ENCODE assay signal across 10 cellular contexts in the genomic region with DNA sequence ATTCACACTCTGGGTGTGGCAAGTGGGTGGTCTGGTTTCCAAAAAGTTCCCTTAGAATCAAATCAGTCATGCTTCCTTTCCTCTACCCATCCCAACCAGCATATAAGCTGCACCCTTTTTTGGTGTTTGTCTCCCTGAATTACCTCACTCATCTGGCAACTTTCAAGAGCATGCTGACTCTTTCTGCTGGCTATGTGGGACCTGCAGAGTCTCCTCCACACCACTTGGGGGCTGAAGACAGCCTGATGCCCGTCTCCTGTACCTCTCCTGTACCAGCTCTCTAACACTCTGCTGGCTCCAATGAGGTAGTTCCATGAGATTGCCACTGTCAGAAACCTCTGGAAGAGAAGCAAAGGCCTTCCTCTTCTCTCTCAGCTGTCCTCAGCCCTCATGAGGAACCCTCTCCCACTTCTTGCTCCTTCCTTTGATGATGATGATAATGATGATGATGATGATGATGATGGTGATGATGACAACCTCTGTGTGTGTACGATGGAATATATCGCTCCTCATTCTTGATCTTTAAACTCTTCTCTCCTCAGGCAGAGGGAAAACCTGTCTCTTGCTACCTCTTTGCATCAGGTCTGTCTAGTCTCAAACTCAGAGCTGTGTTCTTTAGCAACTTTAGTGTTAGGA.
DNase-seq lines count a peak whose midpoint lies in the region; ATAC-seq and TF ChIP-seq lines count a peak whose summit lies in the region.
"Had no signal": no experiment of that assay in that cellular context is flagged by ENCODE, and none has a peak within 500 bp of the region (broad histone marks: within the 10 kb centered on the region; RNA-seq: fewer than 3 reads in every experiment).

No MANE protein-coding gene starts in this region.

- peak; percentile 56 for TF ChIP-seq CTCF in GM12873 (IDR thresholded peaks at IDR 0.05; ENCODE audit: insufficient read depth, low read depth, low read length, missing control alignments)
- TF ChIP-seq CTCF in WERI-Rb-1 (IDR thresholded peaks at IDR 0.05; ENCODE audit: low read depth, low read length): peak; percentile 47

- H3K27me3 ChIP-seq in WERI-Rb-1 (ENCODE audit: insufficient read depth, low read depth, severe bottlenecking): peaks cover 7% of the 10 kb centered on the region

- peaks cover 3% of the 10 kb centered on the region for H3K9me3 Mint-ChIP-seq in memory B cell

- H3K4me3 Mint-ChIP-seq in memory B cell (no peak overlapping the region), T-helper 17 cell (no peak overlapping the region)

- no peak overlapping the region for H3K4me3 ChIP-seq in WERI-Rb-1 (ENCODE audit: low read depth, low read length)

- H3K9me3 ChIP-seq in WERI-Rb-1 (ENCODE audit: severe bottlenecking) (no peaks in the 10 kb centered on the region), T-helper 17 cell (ENCODE audit: control insufficient read depth, low read length, poor library complexity, severe bottlenecking) (no peaks in the 10 kb centered on the region)

- no peak overlapping the region for H3K27ac Mint-ChIP-seq in memory B cell
- no peak overlapping the region for H3K27ac Mint-ChIP-seq in T-helper 17 cell

- no peaks in the 10 kb centered on the region for H3K36me3 ChIP-seq in WERI-Rb-1

- H3K4me1 Mint-ChIP-seq in memory B cell (peaks cover 2% of the 10 kb centered on the region), T-helper 17 cell (no peaks in the 10 kb centered on the region)

- peaks cover 4% of the 10 kb centered on the region for H3K36me3 Mint-ChIP-seq in memory B cell
- H3K36me3 Mint-ChIP-seq in T-helper 17 cell (ENCODE audit: low read depth): no peaks in the 10 kb centered on the region

- ATAC-seq in memory B cell (ENCODE audit: low read depth): peak; percentile 42
- ATAC-seq in GM21717 (IDR thresholded peaks at IDR 0.05; ENCODE audit: unreplicated experiment): no peak
- no peak for ATAC-seq in T-helper 17 cell

- no peak overlapping the region for H3K27ac ChIP-seq in WERI-Rb-1

- peaks cover 11% of the 10 kb centered on the region for H3K27me3 Mint-ChIP-seq in memory B cell
- H3K27me3 Mint-ChIP-seq in T-helper 17 cell: peaks cover 6% of the 10 kb centered on the region

- peak; percentile 25 for DNase-seq in HT-29 (ENCODE audit: low spot score)
- no peak for DNase-seq in WERI-Rb-1
- DNase-seq in memory B cell (ENCODE audit: low spot score in 2 of 2): no peak
- DNase-seq in NCI-H1417 (lab: John Stamatoyannopoulos, UW): no peak
- no peak for DNase-seq in NCI-H510A (lab: John Stamatoyannopoulos, UW)
- no peak for DNase-seq in T-helper 17 cell
- DNase-seq: NCI-H1436 treated with DMSO at 0.1 percent for 48 hours; stimulated activated CD4-positive, alpha-beta T cell treated with anti-CD3 and anti-CD28 coated beads, Interleukin-12 subunit alpha, Interleukin-12 subunit beta, amount 100 ng/mL, for 4 hours had no signal
